In the genomic region with DNA sequence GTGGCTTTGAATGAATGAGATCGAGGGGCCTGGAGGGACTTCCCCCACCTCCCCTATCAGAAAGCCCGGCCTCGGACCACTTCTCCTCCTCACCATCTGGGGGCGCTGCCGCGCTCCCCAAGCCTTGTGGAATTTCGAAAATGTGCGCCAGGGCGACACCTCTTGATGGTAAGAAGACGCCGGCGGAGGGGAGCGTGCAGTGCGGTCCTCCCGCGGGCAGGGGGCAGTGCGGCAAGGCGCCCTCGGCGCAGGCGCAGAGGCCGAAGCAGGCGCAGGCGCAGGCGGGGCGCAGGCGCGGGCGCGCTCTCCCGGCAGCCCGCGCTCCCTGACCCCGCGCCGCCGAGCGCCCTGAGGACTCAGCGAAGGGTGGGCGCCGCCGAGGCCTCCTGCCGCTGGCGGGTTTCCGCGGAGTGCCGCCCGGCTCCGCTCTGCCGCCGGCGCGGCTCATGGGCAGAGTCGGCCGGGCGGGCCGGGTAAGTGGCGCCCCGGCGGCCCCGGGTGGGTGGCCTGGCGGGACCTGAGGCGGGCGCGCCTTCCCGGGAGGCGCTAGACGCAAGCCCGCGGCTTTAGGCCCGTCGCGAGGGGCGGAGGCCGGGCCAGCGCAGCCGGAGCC, we compare ENCODE assay signal across 8 cellular contexts. TPM values are rescaled to one million over a fixed set of nuclear protein-coding genes. Genes with fewer than 3 reads are reported as not detected.
DNase-seq lines count a peak whose midpoint lies in the region; ATAC-seq, FAIRE-seq and TF ChIP-seq lines count a peak whose summit lies in the region.

A gene with protein sequence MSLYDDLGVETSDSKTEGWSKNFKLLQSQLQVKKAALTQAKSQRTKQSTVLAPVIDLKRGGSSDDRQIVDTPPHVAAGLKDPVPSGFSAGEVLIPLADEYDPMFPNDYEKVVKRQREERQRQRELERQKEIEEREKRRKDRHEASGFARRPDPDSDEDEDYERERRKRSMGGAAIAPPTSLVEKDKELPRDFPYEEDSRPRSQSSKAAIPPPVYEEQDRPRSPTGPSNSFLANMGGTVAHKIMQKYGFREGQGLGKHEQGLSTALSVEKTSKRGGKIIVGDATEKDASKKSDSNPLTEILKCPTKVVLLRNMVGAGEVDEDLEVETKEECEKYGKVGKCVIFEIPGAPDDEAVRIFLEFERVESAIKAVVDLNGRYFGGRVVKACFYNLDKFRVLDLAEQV (plus strand): TSS at position 314 of the 613 bp plus-strand sequence. CDS start 8,032 bp downstream, outside the sequence.

- H3K4me3 ChIP-seq in WI38 (ENCODE audit: low read depth, low read length), result peak within 1 kb of the TSS; percentile 96
- peak within 1 kb of the TSS; percentile 92 for H3K4me3 ChIP-seq in bronchial epithelial cell (ENCODE audit: low read depth, low read length)

- DNase-seq in AG08396 (ENCODE audit: low spot score) (peak; percentile 98), NCI-H2196 (lab: John Stamatoyannopoulos, UW; ENCODE audit: unreplicated experiment) (peak; percentile 82), bronchial epithelial cell (ENCODE audit: low read depth) (peak; percentile 82), iPS-NIHi7 (ENCODE audit: extremely low spot score) (peak; percentile 89), smooth muscle cell of the brain vasculature (ENCODE audit: low read depth, low spot score) (peak; percentile 93)

- H3K27me3 ChIP-seq in bronchial epithelial cell (ENCODE audit: control insufficient read depth, insufficient read depth, low read length), result no peaks in the 10 kb centered on the region

- TF ChIP-seq CTCF in WI38 (IDR thresholded peaks at IDR 0.05; ENCODE audit: low read depth, low read length) (peak; percentile 99), bronchial epithelial cell (IDR thresholded peaks at IDR 0.05; ENCODE audit: insufficient read depth, low read length, severe bottlenecking) (peak; percentile 100)

- ATAC-seq in GM18870 (IDR thresholded peaks at IDR 0.05; ENCODE audit: unreplicated experiment) (peak; percentile 81), HG03135 (IDR thresholded peaks at IDR 0.05; ENCODE audit: unreplicated experiment) (peak; percentile 87)

- no peak for FAIRE-seq in bronchial epithelial cell (lab: Jason Lieb, UNC)

- no peaks in the 10 kb centered on the region for H3K36me3 ChIP-seq in bronchial epithelial cell (ENCODE audit: control insufficient read depth, insufficient read depth, low read length)

RNA-seq across cellular contexts. Expression of the gene that starts here (rescaled TPM):
- 33.2 and 45.4 TPM in 2 replicates for total RNA-seq in bronchial epithelial cell

Comparison
In these comparisons a context has a peak if more than half of its experiments do, and no peak if none do; other contexts are left out.
1. Peak in every context shown above with its lines: DNase-seq, ATAC-seq and H3K4me3 ChIP-seq.